ENCODE assay signal across 17 cellular contexts in genomic region chr6:17484201-17484606, GRCh38.
DNase-seq lines count a peak whose midpoint lies in the region; ATAC-seq, FAIRE-seq and TF ChIP-seq lines count a peak whose summit lies in the region.
"Had no signal": no experiment of that assay in that cellular context is flagged by ENCODE, and none has a peak within 500 bp of the region (broad histone marks: within the 10 kb centered on the region; RNA-seq: fewer than 3 reads in every experiment).

No MANE protein-coding gene starts in this region.

- no peaks in the 10 kb centered on the region for H3K36me3 ChIP-seq in thyroid gland

- no peak for TF ChIP-seq POLR2A in GM12891 (IDR thresholded peaks at IDR 0.05; ENCODE audit: low read depth, low read length)
- TF ChIP-seq POLR2A in thyroid gland (IDR thresholded peaks at IDR 0.05): no peak

- no peak for TF ChIP-seq CTCF in thyroid gland (IDR thresholded peaks at IDR 0.05)

- intact Hi-C loops in right cardiac atrium (cut with DNase I): no loop called here
- intact Hi-C loops in left colon (cut with DNase I, micrococcal nuclease): no loop called here
- intact Hi-C loops in thyroid gland (cut with DNase I): no loop called here

- no peak overlapping the region for H3K4me3 ChIP-seq in right cardiac atrium (ENCODE audit: low read length)
- H3K4me3 ChIP-seq in thyroid gland (replicated peaks in 1 of 3): no peak overlapping the region

- H3K9me3 ChIP-seq in right cardiac atrium (ENCODE audit: control insufficient read depth, low read length): no peaks in the 10 kb centered on the region
- no peaks in the 10 kb centered on the region for H3K9me3 ChIP-seq in thyroid gland

- 62% methylated on average over 6 of the region's 6 CpGs for WGBS in right cardiac atrium
- 92 to 93% methylated on average over 6 of the region's 6 CpGs for WGBS in thyroid gland, 2 donors

- H3K27ac ChIP-seq in right cardiac atrium (ENCODE audit: low read length) (peak overlapping the region; percentile 87), thyroid gland (no peak overlapping the region)

- H3K27me3 ChIP-seq in right cardiac atrium (ENCODE audit: control insufficient read depth, insufficient read depth): no peaks in the 10 kb centered on the region
- H3K27me3 ChIP-seq in thyroid gland: no peaks in the 10 kb centered on the region

- peak; percentile 44 for DNase-seq in DMS153 treated with DMSO at 0.1 percent for 48 hours (lab: John Stamatoyannopoulos, UW; ENCODE audit: unreplicated experiment)
- peak; percentile 79 for DNase-seq in NCI-H187 treated with DMSO at 0.1 percent for 48 hours (lab: John Stamatoyannopoulos, UW)
- peak; percentile 88 for DNase-seq in NCI-H748 (lab: John Stamatoyannopoulos, UW; ENCODE audit: unreplicated experiment)
- no peak for DNase-seq in right cardiac atrium
- DNase-seq in GM12891 (ENCODE audit: insufficient read length, low spot score): no peak
- DNase-seq in left colon: no peak
- no peak for DNase-seq in thyroid gland
- DNase-seq: activated naive CD4-positive, alpha-beta T cell treated with anti-CD3 and anti-CD28 coated beads, Interleukin-2, amount 10 ng/mL, durations not matched to agents 7 days and 5 days; activated T-cell treated with anti-CD3 and anti-CD28 coated beads for 4 hours; CD4-positive, alpha-beta T cell; EL; Kasumi-1; natural killer cell; PC-3; retina; SW 1271 had no signal

- peaks cover 5% of the 10 kb centered on the region for H3K4me1 ChIP-seq in right cardiac atrium (ENCODE audit: control insufficient read depth, insufficient read depth, low read length)
- no peaks in the 10 kb centered on the region for H3K4me1 ChIP-seq in thyroid gland

- no peak for FAIRE-seq in GM12891 (lab: Jason Lieb, UNC)

- ATAC-seq in right cardiac atrium (peak; percentile 56 to 60), left colon (no peak), GM21528 (IDR thresholded peaks at IDR 0.05; ENCODE audit: low FRiP score, unreplicated experiment) (no peak)
- ATAC-seq: natural killer cell, PC-3 had no signal

TF ChIP-seq in GM12891, 5 proteins besides CTCF, POLR2A, EP300 and RAD21:
- TF ChIP-seq POU2F2 (IDR thresholded peaks at IDR 0.05; ENCODE audit: low read depth, low read length) (no peak), TAF1 (IDR thresholded peaks at IDR 0.05; ENCODE audit: low read depth, low read length) (no peak), SPI1 (IDR thresholded peaks at IDR 0.05; ENCODE audit: low read depth, low read length) (no peak), PAX5 (IDR thresholded peaks at IDR 0.05; ENCODE audit: insufficient read depth, low read length, severe bottlenecking) (no peak), POLR2AphosphoS5 (IDR thresholded peaks at IDR 0.05; ENCODE audit: low read depth, low read length) (no peak)

Comparison
In these comparisons a context has a peak if more than half of its experiments do, and no peak if none do; other contexts are left out.
1. DNase-seq: peak in DMS153 treated with DMSO at 0.1 percent for 48 hours (single experiment), NCI-H187 treated with DMSO at 0.1 percent for 48 hours (single experiment) and NCI-H748 (single experiment); none in right cardiac atrium (0 of 3), GM12891 (single experiment), left colon (0 of 2) and thyroid gland (0 of 2).
2. ATAC-seq: peak in right cardiac atrium (2 of 2); none in left colon (single experiment) and GM21528 (single experiment).